Comparison of ENCODE assay signal across 9 cellular contexts in genomic region chr3:114152519-114153151, GRCh38. TPM values are rescaled to one million over a fixed set of nuclear protein-coding genes. Genes with fewer than 3 reads are reported as not detected.
DNase-seq lines count a peak whose midpoint lies in the region; ATAC-seq, FAIRE-seq and TF ChIP-seq lines count a peak whose summit lies in the region.
"Had no signal": no experiment of that assay in that cellular context is flagged by ENCODE, and none has a peak within 500 bp of the region (broad histone marks: within the 10 kb centered on the region; RNA-seq: fewer than 3 reads in every experiment).

No MANE protein-coding gene starts in this region.

- CTCF ChIA-PET in activated CD8-positive, alpha-beta memory T cell treated with anti-CD3 and anti-CD28 coated beads, Interleukin-2, amount 10 ng/mL, durations not matched to agents 7 days and 5 days (lab: Charles Lee), result interaction anchor here (0.7 to 4.4 kb wide), 19 partner anchors 9 to 416 kb away, joined by 3 to 47 read pairs (median 4); partner anchors contain the start of gene TIGIT

- H3K27ac Mint-ChIP-seq in activated CD8-positive, alpha-beta memory T cell treated with anti-CD3 and anti-CD28 coated beads, Interleukin-2, amount 10 ng/mL, durations not matched to agents 7 days and 5 days, result no peak overlapping the region
- H3K27ac Mint-ChIP-seq in endothelial cell (ENCODE audit: unreplicated experiment), result no peak overlapping the region

- no peaks in the 10 kb centered on the region for H3K36me3 Mint-ChIP-seq in activated CD8-positive, alpha-beta memory T cell treated with anti-CD3 and anti-CD28 coated beads, Interleukin-2, amount 10 ng/mL, durations not matched to agents 7 days and 5 days
- H3K36me3 Mint-ChIP-seq in endothelial cell (ENCODE audit: low read depth, unreplicated experiment), result no peaks in the 10 kb centered on the region

- TF ChIP-seq CTCF in endothelial cell (IDR thresholded peaks at IDR 0.05; ENCODE audit: unreplicated experiment), result peak; percentile 81

- H3K4me3 Mint-ChIP-seq in activated CD8-positive, alpha-beta memory T cell treated with anti-CD3 and anti-CD28 coated beads, Interleukin-2, amount 10 ng/mL, durations not matched to agents 7 days and 5 days, result peak overlapping the region; percentile 24
- H3K4me3 Mint-ChIP-seq in endothelial cell (ENCODE audit: unreplicated experiment), result no peak overlapping the region

- peaks cover 10% of the 10 kb centered on the region for H3K4me1 Mint-ChIP-seq in activated CD8-positive, alpha-beta memory T cell treated with anti-CD3 and anti-CD28 coated beads, Interleukin-2, amount 10 ng/mL, durations not matched to agents 7 days and 5 days
- H3K4me1 Mint-ChIP-seq in endothelial cell (ENCODE audit: unreplicated experiment), result no peaks in the 10 kb centered on the region

- H3K27me3 Mint-ChIP-seq in activated CD8-positive, alpha-beta memory T cell treated with anti-CD3 and anti-CD28 coated beads, Interleukin-2, amount 10 ng/mL, durations not matched to agents 7 days and 5 days, result no peaks in the 10 kb centered on the region
- no peaks in the 10 kb centered on the region for H3K27me3 Mint-ChIP-seq in endothelial cell (ENCODE audit: unreplicated experiment)

- ATAC-seq in GM21381 (IDR thresholded peaks at IDR 0.05; ENCODE audit: unreplicated experiment), result peak; percentile 85
- ATAC-seq in activated CD8-positive, alpha-beta memory T cell treated with anti-CD3 and anti-CD28 coated beads, Interleukin-2, amount 10 ng/mL, durations not matched to agents 7 days and 5 days, result peak; percentile 97

- DNase-seq in COR-L47 (lab: John Stamatoyannopoulos, UW) (peak; percentile 100), HTR-8/SVneo (ENCODE audit: insufficient read length, low spot score) (peak; percentile 70), endothelial cell (ENCODE audit: low spot score) (peak; percentile 77), middle frontal gyrus (ENCODE audit: extremely low spot score, low spot score) (peak; percentile 54)
- DNase-seq in NK-92 treated with Interleukin-12 subunit alpha and Interleukin-12 subunit beta, amount 100 ng/mL, for 24 hours (lab: John Stamatoyannopoulos, UW), result peak; percentile 62
- peak; percentile 89 for DNase-seq in activated CD8-positive, alpha-beta memory T cell treated with anti-CD3 and anti-CD28 coated beads, Interleukin-2, amount 10 ng/mL, durations not matched to agents 7 days and 5 days
- DNase-seq in stimulated activated CD8-positive, alpha-beta memory T cell treated with anti-CD3 and anti-CD28 coated beads, Interleukin-15, amount 100 ng/mL, for 48 hours (ENCODE audit: low read depth in 2 of 2), result peak; percentile 66 to 72

- H3K9me3 Mint-ChIP-seq in activated CD8-positive, alpha-beta memory T cell treated with anti-CD3 and anti-CD28 coated beads, Interleukin-2, amount 10 ng/mL, durations not matched to agents 7 days and 5 days (ENCODE audit: low read depth), result no peaks in the 10 kb centered on the region
- no peaks in the 10 kb centered on the region for H3K9me3 Mint-ChIP-seq in endothelial cell (ENCODE audit: unreplicated experiment)

- FAIRE-seq in HTR-8/SVneo (lab: Jason Lieb, UNC), result peak; percentile 63

RNA-seq across cellular contexts. Expression of gene DRD3, which starts 26.2 kb away (rescaled TPM):
- total RNA-seq in activated CD8-positive, alpha-beta memory T cell treated with anti-CD3 and anti-CD28 coated beads, Interleukin-2, amount 10 ng/mL, durations not matched to agents 7 days and 5 days, result not detected
- not detected for total RNA-seq in endothelial cell (ENCODE audit: unreplicated experiment)
- total RNA-seq: subcutaneous adipose tissue had no signal

Comparison
In these comparisons a context has a peak if more than half of its experiments do, and no peak if none do; other contexts are left out.
1. Peak in every context shown above with its lines: DNase-seq and ATAC-seq.